In the genomic region with DNA sequence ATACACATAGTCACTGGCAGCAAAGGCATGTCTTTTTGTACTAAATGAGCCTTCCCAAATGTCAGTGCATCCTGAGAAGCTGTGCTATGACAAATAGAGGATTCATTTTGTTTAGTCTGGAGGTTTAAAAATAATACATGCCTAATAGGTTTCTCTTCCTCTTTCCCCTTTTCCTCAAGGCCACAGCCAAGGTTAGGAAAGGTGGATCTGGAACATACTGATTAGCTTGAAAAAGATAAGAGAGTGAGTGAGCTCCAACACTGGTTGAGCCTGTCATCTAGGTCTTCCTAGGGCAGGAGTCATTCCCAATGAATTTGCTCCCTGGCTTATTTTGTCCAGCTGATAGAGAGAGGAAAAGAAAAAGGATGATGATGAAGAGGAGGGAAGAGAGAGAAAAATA, we compare ENCODE assay signal across 13 cellular contexts.
"Had no signal": no experiment of that assay in that cellular context is flagged by ENCODE, and none has a peak within 500 bp of the region (broad histone marks: within the 10 kb centered on the region; RNA-seq: fewer than 3 reads in every experiment).

No MANE protein-coding gene starts in this region.

- H3K27me3 Mint-ChIP-seq: activated CD4-positive, alpha-beta memory T cell treated with anti-CD3 and anti-CD28 coated beads for 36 hours; stimulated activated memory B cell treated with anti-CD40 and anti-IgM and Interleukin-4, amounts not matched to agents 10 μg/mL and 1 μg/mL and 100 μg/mL, for 72 hours had no signal

- H3K27me3 ChIP-seq: body of pancreas, sigmoid colon, testis, upper lobe of left lung had no signal

- H3K36me3 Mint-ChIP-seq: activated CD4-positive, alpha-beta memory T cell treated with anti-CD3 and anti-CD28 coated beads for 36 hours; mesothelial cell of epicardium; stimulated activated memory B cell treated with anti-CD40 and anti-IgM and Interleukin-4, amounts not matched to agents 10 μg/mL and 1 μg/mL and 100 μg/mL, for 72 hours had no signal

- H3K27ac Mint-ChIP-seq: activated CD4-positive, alpha-beta memory T cell treated with anti-CD3 and anti-CD28 coated beads for 36 hours; activated naive CD4-positive, alpha-beta T cell treated with anti-CD3 and anti-CD28 coated beads for 36 hours; mesothelial cell of epicardium; stimulated activated memory B cell treated with anti-CD40 and anti-IgM and Interleukin-4, amounts not matched to agents 10 μg/mL and 1 μg/mL and 100 μg/mL, for 72 hours had no signal

- H3K4me1 ChIP-seq: body of pancreas, sigmoid colon, testis had no signal

- DNase-seq: activated CD4-positive, alpha-beta memory T cell treated with anti-CD3 and anti-CD28 coated beads for 36 hours; activated naive CD4-positive, alpha-beta T cell treated with anti-CD3 and anti-CD28 coated beads for 36 hours; body of pancreas; dorsolateral prefrontal cortex; endodermal cell; occipital lobe; posterior cingulate gyrus; sigmoid colon; stimulated activated CD4-positive, alpha-beta T cell treated with anti-CD3 and anti-CD28 coated beads, Interleukin-4, amount 100 ng/mL, for 24 hours; testis; upper lobe of left lung had no signal

- H3K4me3 Mint-ChIP-seq: activated CD4-positive, alpha-beta memory T cell treated with anti-CD3 and anti-CD28 coated beads for 36 hours; activated naive CD4-positive, alpha-beta T cell treated with anti-CD3 and anti-CD28 coated beads for 36 hours; endodermal cell; mesothelial cell of epicardium; stimulated activated memory B cell treated with anti-CD40 and anti-IgM and Interleukin-4, amounts not matched to agents 10 μg/mL and 1 μg/mL and 100 μg/mL, for 72 hours had no signal

- ATAC-seq: body of pancreas; stimulated activated memory B cell treated with anti-CD40 and anti-IgM and Interleukin-4, amounts not matched to agents 10 μg/mL and 1 μg/mL and 100 μg/mL, for 72 hours had no signal

- H3K27ac ChIP-seq: body of pancreas, dorsolateral prefrontal cortex, sigmoid colon, testis, upper lobe of left lung had no signal

- H3K4me1 Mint-ChIP-seq: mesothelial cell of epicardium had no signal

- H3K36me3 ChIP-seq: sigmoid colon, upper lobe of left lung had no signal

- H3K9me3 Mint-ChIP-seq: activated CD4-positive, alpha-beta memory T cell treated with anti-CD3 and anti-CD28 coated beads for 36 hours; activated naive CD4-positive, alpha-beta T cell treated with anti-CD3 and anti-CD28 coated beads for 36 hours; endodermal cell; mesothelial cell of epicardium; stimulated activated memory B cell treated with anti-CD40 and anti-IgM and Interleukin-4, amounts not matched to agents 10 μg/mL and 1 μg/mL and 100 μg/mL, for 72 hours had no signal

- H3K9me3 ChIP-seq: body of pancreas, sigmoid colon, testis, upper lobe of left lung had no signal

- H3K4me3 ChIP-seq: body of pancreas, dorsolateral prefrontal cortex, sigmoid colon, testis, upper lobe of left lung had no signal
